8 cellular contexts compared by ENCODE assay signal in the genomic region with DNA sequence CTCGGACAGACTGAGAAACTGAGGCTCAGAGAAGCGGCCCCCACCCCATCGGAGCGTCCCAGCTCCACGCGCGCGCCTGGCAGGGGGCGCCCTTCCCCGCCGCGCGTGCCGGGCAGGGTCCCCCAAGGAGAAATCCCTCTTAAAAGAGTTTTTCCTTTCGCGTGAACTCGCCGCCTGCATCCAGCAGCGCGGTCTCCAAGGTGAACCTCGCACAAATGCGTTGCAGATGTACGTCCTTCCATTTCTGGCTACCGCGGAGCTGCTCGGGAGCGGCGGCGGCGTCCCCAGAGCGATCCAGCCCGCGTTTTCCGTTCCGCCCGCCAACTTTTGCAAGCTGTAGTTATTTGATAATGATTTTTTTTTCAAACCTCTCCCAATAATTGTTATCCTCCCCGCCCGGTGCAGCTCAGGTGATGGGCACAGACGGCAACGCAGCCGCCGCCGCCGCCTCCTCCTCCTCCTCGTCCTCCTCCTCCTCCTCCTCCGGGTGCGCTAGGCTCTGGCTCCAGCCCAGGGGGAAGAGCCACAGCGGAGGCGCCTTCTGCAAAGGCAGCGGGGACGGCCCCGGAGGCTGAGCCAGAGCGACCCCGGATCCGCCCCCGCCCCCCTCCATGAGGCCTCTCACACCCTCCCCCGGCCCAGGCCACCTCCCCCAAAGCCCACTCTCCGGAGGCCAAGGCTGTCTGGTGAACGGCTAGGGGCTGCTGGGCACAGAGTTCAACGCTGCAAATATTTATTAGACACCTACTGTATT.
DNase-seq lines count a peak whose midpoint lies in the region; ATAC-seq and TF ChIP-seq lines count a peak whose summit lies in the region.

No MANE protein-coding gene starts in this region.

- no peaks in the 10 kb centered on the region for H3K9me3 Mint-ChIP-seq in natural killer cell
- H3K9me3 Mint-ChIP-seq in stimulated activated naive CD8-positive, alpha-beta T cell treated with anti-CD3 and anti-CD28 coated beads, Interleukin-15, Interleukin-2, amounts not matched to agents 100 ng/mL and 50 ng/mL, for 24 hours: no peaks in the 10 kb centered on the region

- H3K4me1 Mint-ChIP-seq in natural killer cell: peaks cover 6 to 8% of the 10 kb centered on the region in 2 donors
- H3K4me1 Mint-ChIP-seq in stimulated activated naive CD8-positive, alpha-beta T cell treated with anti-CD3 and anti-CD28 coated beads, Interleukin-15, Interleukin-2, amounts not matched to agents 100 ng/mL and 50 ng/mL, for 24 hours (ENCODE audit: low read depth): peaks cover 33% of the 10 kb centered on the region

- H3K27ac Mint-ChIP-seq in natural killer cell: no peak overlapping the region
- no peak overlapping the region for H3K27ac Mint-ChIP-seq in stimulated activated naive CD8-positive, alpha-beta T cell treated with anti-CD3 and anti-CD28 coated beads, Interleukin-15, Interleukin-2, amounts not matched to agents 100 ng/mL and 50 ng/mL, for 24 hours

- peaks cover 0 to 2% of the 10 kb centered on the region in 2 donors for H3K4me1 ChIP-seq in esophagus (ENCODE audit: control insufficient read depth in 2 of 2, insufficient read depth in 2 of 2, low read length in 1 of 2)

- 1 to 2% methylated on average over 53 to 60 of the region's 60 CpGs for WGBS in esophagus, 2 donors

- no peaks in the 10 kb centered on the region for H3K9me3 ChIP-seq in esophagus (ENCODE audit: control insufficient read depth in 2 of 2, insufficient read depth in 1 of 2, low read depth in 1 of 2, low read length in 1 of 2)

- H3K27me3 ChIP-seq in esophagus (ENCODE audit: control insufficient read depth in 1 of 2, insufficient read depth in 2 of 2, low read length in 2 of 2): no peaks in the 10 kb centered on the region

- peak overlapping the region; percentile 37 to 41 for H3K4me3 ChIP-seq in esophagus (ENCODE audit: low read depth in 1 of 2, low read length in 2 of 2)

- intact Hi-C loops in natural killer cell (cut with micrococcal nuclease): loop anchor here (1.0 kb wide), 1 partner anchor 72 kb away; no protein-coding TSS in a partner anchor

- H3K4me3 Mint-ChIP-seq in natural killer cell: peak overlapping the region; percentile 77
- peak overlapping the region; percentile 79 for H3K4me3 Mint-ChIP-seq in stimulated activated naive CD8-positive, alpha-beta T cell treated with anti-CD3 and anti-CD28 coated beads, Interleukin-15, Interleukin-2, amounts not matched to agents 100 ng/mL and 50 ng/mL, for 24 hours

- peak; percentile 64 to 80 (median 78) for ATAC-seq in natural killer cell
- ATAC-seq in HG03135 (IDR thresholded peaks at IDR 0.05; ENCODE audit: unreplicated experiment): no peak

- H3K36me3 ChIP-seq in esophagus (ENCODE audit: control insufficient read depth in 2 of 2, insufficient read depth in 2 of 2, low read length in 1 of 2): no peaks in the 10 kb centered on the region

- DNase-seq in AG08396 (ENCODE audit: low spot score) (peak; percentile 81), HCEC 1CT (peak; percentile 19), NOMO-1 treated with DMSO at 0.1 percent for 48 hours (lab: John Stamatoyannopoulos, UW; ENCODE audit: unreplicated experiment) (peak; percentile 80), natural killer cell (peak; percentile 51)
- peak; percentile 23 for DNase-seq in activated CD8-positive, alpha-beta memory T cell treated with anti-CD3 and anti-CD28 coated beads, Interleukin-2, amount 50 U/mL, for 24 hours (ENCODE audit: extremely low read depth)

- no peaks in the 10 kb centered on the region for H3K36me3 Mint-ChIP-seq in natural killer cell
- H3K36me3 Mint-ChIP-seq in stimulated activated naive CD8-positive, alpha-beta T cell treated with anti-CD3 and anti-CD28 coated beads, Interleukin-15, Interleukin-2, amounts not matched to agents 100 ng/mL and 50 ng/mL, for 24 hours (ENCODE audit: low read depth): no peaks in the 10 kb centered on the region

- peak; percentile 63 for TF ChIP-seq CTCF in natural killer cell (IDR thresholded peaks at IDR 0.05)

- peaks cover 0 to 9% of the 10 kb centered on the region in 2 donors for H3K27me3 Mint-ChIP-seq in natural killer cell (ENCODE audit: low read depth in 2 of 2)
- H3K27me3 Mint-ChIP-seq in stimulated activated naive CD8-positive, alpha-beta T cell treated with anti-CD3 and anti-CD28 coated beads, Interleukin-15, Interleukin-2, amounts not matched to agents 100 ng/mL and 50 ng/mL, for 24 hours: no peaks in the 10 kb centered on the region

- no peak overlapping the region for H3K27ac ChIP-seq in esophagus (ENCODE audit: low read depth in 2 of 2, low read length in 1 of 2)

Comparison
In these comparisons a context has a peak if more than half of its experiments do, and no peak if none do; other contexts are left out.
1. DNase-seq: peak in every context shown above with its lines; median percentile 81 in AG08396; 80 in NOMO-1 treated with DMSO at 0.1 percent for 48 hours; 51 in natural killer cell; 23 in activated CD8-positive, alpha-beta memory T cell treated with anti-CD3 and anti-CD28 coated beads, Interleukin-2, amount 50 U/mL, for 24 hours; 19 in HCEC 1CT.